In genomic region chr10:26486985-26487850, GRCh38 we compare ENCODE assay signal across 8 cellular contexts. TPM values are rescaled to one million over a fixed set of nuclear protein-coding genes. Genes with fewer than 3 reads are reported as not detected.
A peak's percentile ranks its signal among the peaks of the same experiment; 100 is the strongest.
DNase-seq lines count a peak whose midpoint lies in the region; ATAC-seq, FAIRE-seq and TF ChIP-seq lines count a peak whose summit lies in the region.

No MANE protein-coding gene starts in this region.

- no peaks in the 10 kb centered on the region for H4K20me1 ChIP-seq in MM.1S (ENCODE audit: insufficient read depth, low read length)

- no peaks in the 10 kb centered on the region for H3K36me3 ChIP-seq in breast epithelium
- no peaks in the 10 kb centered on the region for H3K36me3 ChIP-seq in tibial nerve
- no peaks in the 10 kb centered on the region for H3K36me3 ChIP-seq in MM.1S (replicated peaks; ENCODE audit: insufficient read depth, low read length)

- no peak for FAIRE-seq in D721Med (lab: Jason Lieb, UNC)

- TF ChIP-seq POLR2A in breast epithelium (IDR thresholded peaks at IDR 0.05), result no peak
- no peak for TF ChIP-seq POLR2A in tibial nerve (IDR thresholded peaks at IDR 0.05)

- H3K4me1 ChIP-seq in breast epithelium (no peaks in the 10 kb centered on the region), tibial nerve (peaks cover 0 to 31% (median 12%) of the 10 kb centered on the region in 4 donors), MM.1S (ENCODE audit: low read length) (no peaks in the 10 kb centered on the region)

- intact Hi-C loops in breast epithelium (cut with DNase I; ENCODE audit: low total_unique reads), result no loop called here
- intact Hi-C loops in natural killer cell (cut with micrococcal nuclease), result loop anchor here (1.0 to 10.0 kb wide), 4 partner anchors 39 to 1845 kb away; partner anchors contain the start of genes APBB1IP, MASTL and YME1L1

- H3K27me3 ChIP-seq in breast epithelium (no peaks in the 10 kb centered on the region), tibial nerve (no peaks in the 10 kb centered on the region), MM.1S (replicated peaks; ENCODE audit: insufficient read depth, low read length) (no peaks in the 10 kb centered on the region)

- H3K27ac ChIP-seq in breast epithelium (peak overlapping the region; percentile 26 to 60), tibial nerve (peak overlapping the region in 3 of 4 donors; percentile 50 to 73 (median 67)), MM.1S (ENCODE audit: low read length) (no peak overlapping the region)

- no peak overlapping the region for H3K9ac ChIP-seq in MM.1S (ENCODE audit: low read length)

- no peaks in the 10 kb centered on the region for H3K79me2 ChIP-seq in MM.1S (ENCODE audit: low read length)

- H3K4me3 Mint-ChIP-seq in natural killer cell, result peak overlapping the region; percentile 78

- H3K36me3 Mint-ChIP-seq in natural killer cell, result peaks cover 3% of the 10 kb centered on the region

- no peaks in the 10 kb centered on the region for H3K9me3 Mint-ChIP-seq in natural killer cell

- peaks cover 64 to 66% of the 10 kb centered on the region in 2 donors for H3K4me1 Mint-ChIP-seq in natural killer cell

- TF ChIP-seq EP300 in tibial nerve (IDR thresholded peaks at IDR 0.05), result peak in 1 of 2 donors; percentile 30

- no peak overlapping the region for H3K4me2 ChIP-seq in MM.1S (ENCODE audit: low read depth, low read length)

- ATAC-seq in GM18873 (IDR thresholded peaks at IDR 0.05; ENCODE audit: low FRiP score, unreplicated experiment) (peak; percentile 90), HG03066 (IDR thresholded peaks at IDR 0.05; ENCODE audit: low read depth, unreplicated experiment) (peak; percentile 90), natural killer cell (peak; percentile 72 to 87 (median 86))

- no peak overlapping the region for H2AFZ ChIP-seq in MM.1S (ENCODE audit: low read length)

- H3F3A ChIP-seq in MM.1S (ENCODE audit: insufficient read depth, low read length), result no peaks in the 10 kb centered on the region

- H3K9me2 ChIP-seq in MM.1S (replicated peaks; ENCODE audit: insufficient read depth, low read length), result no peaks in the 10 kb centered on the region

- H3K9me3 ChIP-seq in breast epithelium, result no peaks in the 10 kb centered on the region
- no peaks in the 10 kb centered on the region for H3K9me3 ChIP-seq in tibial nerve
- H3K9me3 ChIP-seq in MM.1S (replicated peaks; ENCODE audit: insufficient read depth, low read length), result no peaks in the 10 kb centered on the region

- no peak for TF ChIP-seq CTCF in breast epithelium (IDR thresholded peaks at IDR 0.05)
- TF ChIP-seq CTCF in natural killer cell (IDR thresholded peaks at IDR 0.05), result no peak
- no peak for TF ChIP-seq CTCF in tibial nerve (IDR thresholded peaks at IDR 0.05)
- TF ChIP-seq CTCF in MM.1S (IDR thresholded peaks at IDR 0.05; ENCODE audit: low read length), result no peak
- TF ChIP-seq CTCF in D721Med (IDR thresholded peaks at IDR 0.05; ENCODE audit: insufficient read depth, missing control alignments), result no peak

- H3K27ac Mint-ChIP-seq in natural killer cell, result peak overlapping the region; percentile 96 to 98

- H3K27me3 Mint-ChIP-seq in natural killer cell (ENCODE audit: low read depth in 2 of 2), result no peaks in the 10 kb centered on the region

- no peak overlapping the region for H3K4me3 ChIP-seq in breast epithelium
- H3K4me3 ChIP-seq in tibial nerve, result no peak overlapping the region
- no peak overlapping the region for H3K4me3 ChIP-seq in MM.1S (ENCODE audit: low read length)

- 19% methylated on average over 11 of the region's 11 CpGs for WGBS in tibial nerve, 2 donors

- peak; percentile 92 for DNase-seq in T1000 (lab: John Stamatoyannopoulos, UW)
- DNase-seq in breast epithelium (ENCODE audit: low spot score in 2 of 2), result no peak
- DNase-seq in natural killer cell, result peak; percentile 61
- DNase-seq in tibial nerve (ENCODE audit: low spot score in 2 of 2), result peak in 1 of 2 donors; percentile 51
- DNase-seq in MM.1S, result no peak
- no peak for DNase-seq in D721Med (ENCODE audit: insufficient read length, low spot score)

RNA-seq across cellular contexts. Expression of gene APBB1IP, which starts 49.1 kb away (rescaled TPM):
- total RNA-seq in breast epithelium (10 to 100 TPM in 1 of 3 donors, 1 to 10 TPM in 2; 3.5 to 30.1 (median 6.2) TPM), natural killer cell (100 to 1,000 TPM in 2 of 3 donors, 10 to 100 TPM in 1; 92.5 to 119 (median 100) TPM), tibial nerve (1 to 10 TPM; 6.1 to 9.3 (median 7.9) TPM)

Comparison
In these comparisons a context has a peak if more than half of its experiments do, and no peak if none do; other contexts are left out.
1. DNase-seq: peak in T1000 (single experiment) and natural killer cell (single experiment); none in breast epithelium (0 of 2), MM.1S (single experiment) and D721Med (single experiment).
2. Peak in every context shown above with its lines, with median percentiles within 50 percentile points of each other: ATAC-seq.